ENCODE assay signal across 20 cellular contexts in genomic region chr4:153209410-153209809, GRCh38. TPM values are rescaled to one million over a fixed set of nuclear protein-coding genes. Genes with fewer than 3 reads are reported as not detected.
DNase-seq lines count a peak whose midpoint lies in the region; ATAC-seq, FAIRE-seq and TF ChIP-seq lines count a peak whose summit lies in the region.
"Had no signal": no experiment of that assay in that cellular context is flagged by ENCODE, and none has a peak within 500 bp of the region (broad histone marks: within the 10 kb centered on the region; RNA-seq: fewer than 3 reads in every experiment).

No MANE protein-coding gene starts in this region.

- no peaks in the 10 kb centered on the region for H3K9me3 Mint-ChIP-seq in endodermal cell
- H3K9me3 Mint-ChIP-seq in T-helper 2 cell treated with Interferon-gamma antibody and Interleukin-4, amounts not matched to agents 5 μg/mL and 100 μg/mL, for 36 hours = no peaks in the 10 kb centered on the region

- no peak for FAIRE-seq in HTR-8/SVneo (lab: Jason Lieb, UNC)

- H3K27me3 ChIP-seq in endodermal cell (ENCODE audit: control insufficient read depth, insufficient read depth, low read length, poor library complexity, severe bottlenecking) = no peaks in the 10 kb centered on the region
- H3K27me3 ChIP-seq: suprapubic skin had no signal

- TF ChIP-seq CTCF in endodermal cell (conservative IDR thresholded peaks at IDR 0.05) = no peak
- TF ChIP-seq CTCF in mucosa of descending colon (IDR thresholded peaks at IDR 0.05) = no peak

- H3K4me3 ChIP-seq in endodermal cell (ENCODE audit: low read length) = no peak overlapping the region
- no peak overlapping the region for H3K4me3 ChIP-seq in mucosa of descending colon
- H3K4me3 ChIP-seq: cardiac muscle cell, GM23248, suprapubic skin had no signal

- H3K36me3 Mint-ChIP-seq in endodermal cell (ENCODE audit: low read depth) = peaks cover 38% of the 10 kb centered on the region
- no peaks in the 10 kb centered on the region for H3K36me3 Mint-ChIP-seq in T-helper 2 cell treated with Interferon-gamma antibody and Interleukin-4, amounts not matched to agents 5 μg/mL and 100 μg/mL, for 36 hours (ENCODE audit: low read depth)

- H3K4me1 Mint-ChIP-seq in endodermal cell = peaks cover 47% of the 10 kb centered on the region
- H3K4me1 Mint-ChIP-seq in T-helper 2 cell treated with Interferon-gamma antibody and Interleukin-4, amounts not matched to agents 5 μg/mL and 100 μg/mL, for 36 hours (ENCODE audit: low read depth) = peaks cover 18% of the 10 kb centered on the region

- H3K27ac ChIP-seq in endodermal cell (ENCODE audit: low read depth, low read length) = peak overlapping the region; percentile 70
- H3K27ac ChIP-seq: cardiac muscle cell, GM23248, suprapubic skin, VCaP had no signal

- H3K9ac ChIP-seq in endodermal cell (ENCODE audit: extremely low read depth, low read length, poor library complexity, severe bottlenecking) = no peak overlapping the region
- H3K9ac ChIP-seq: GM23248 had no signal

- peaks cover 53% of the 10 kb centered on the region for H3K27me3 Mint-ChIP-seq in endodermal cell (ENCODE audit: insufficient read depth)
- peaks cover 21% of the 10 kb centered on the region for H3K27me3 Mint-ChIP-seq in T-helper 2 cell treated with Interferon-gamma antibody and Interleukin-4, amounts not matched to agents 5 μg/mL and 100 μg/mL, for 36 hours (ENCODE audit: low read depth)

- no peak overlapping the region for H3K4me3 Mint-ChIP-seq in endodermal cell
- H3K4me3 Mint-ChIP-seq in T-helper 2 cell treated with Interferon-gamma antibody and Interleukin-4, amounts not matched to agents 5 μg/mL and 100 μg/mL, for 36 hours = no peak overlapping the region

- intact Hi-C loops in mucosa of descending colon (cut with DNase I, micrococcal nuclease) = loop anchor here in 1 of 2 donors (5.0 to 10.0 kb wide), 2 partner anchors 38 to 55 kb away; no protein-coding TSS in a partner anchor

- WGBS in endodermal cell (ENCODE audit: insufficient coverage in 1 of 2, insufficient read length in 1 of 2), 2 experiments = 46 to 47% methylated on average over 5 of the region's 5 CpGs

- H3K36me3 ChIP-seq in endodermal cell (ENCODE audit: control insufficient read depth, insufficient read depth, low read length) = peaks cover 35% of the 10 kb centered on the region
- no peaks in the 10 kb centered on the region for H3K36me3 ChIP-seq in mucosa of descending colon (ENCODE audit: low read depth)
- H3K36me3 ChIP-seq: cardiac muscle cell, suprapubic skin had no signal

- peak; percentile 43 for DNase-seq in DMS79 (lab: John Stamatoyannopoulos, UW)
- peak; percentile 36 for DNase-seq in NCI-H2107 (lab: John Stamatoyannopoulos, UW)
- DNase-seq in endodermal cell = peak; percentile 65
- no peak for DNase-seq in mucosa of descending colon
- no peak for DNase-seq in stimulated activated naive CD4-positive, alpha-beta T cell (lab: John Stamatoyannopoulos, UW)
- DNase-seq in T-helper 2 cell treated with Interferon-gamma antibody and Interleukin-4, amounts not matched to agents 5 μg/mL and 100 μg/mL, for 36 hours (ENCODE audit: low spot score) = no peak
- DNase-seq in HTR-8/SVneo (ENCODE audit: insufficient read length, low spot score) = no peak
- DNase-seq: activated CD4-positive, alpha-beta T cell treated with anti-CD3 and anti-CD28 coated beads, Interleukin-2, amount 50 U/mL, for 4 hours; DND-41; erythroblast; foreskin melanocyte; GM23248; left cardiac atrium; NCI-H146; PC-3; retina had no signal

- peaks cover 10% of the 10 kb centered on the region for H3K4me1 ChIP-seq in endodermal cell (ENCODE audit: control insufficient read depth, insufficient read depth, low read length)
- H3K4me1 ChIP-seq in mucosa of descending colon (ENCODE audit: low read depth) = peaks cover 18% of the 10 kb centered on the region

- H3K9me3 ChIP-seq in endodermal cell (ENCODE audit: control insufficient read depth, low read length) = no peaks in the 10 kb centered on the region
- no peaks in the 10 kb centered on the region for H3K9me3 ChIP-seq in mucosa of descending colon
- H3K9me3 ChIP-seq: suprapubic skin had no signal

- H3K27ac Mint-ChIP-seq in endodermal cell = no peak overlapping the region
- H3K27ac Mint-ChIP-seq in T-helper 2 cell treated with Interferon-gamma antibody and Interleukin-4, amounts not matched to agents 5 μg/mL and 100 μg/mL, for 36 hours = no peak overlapping the region

- peak; percentile 53 for ATAC-seq in mucosa of descending colon
- no peak for ATAC-seq in GM21528 (IDR thresholded peaks at IDR 0.05; ENCODE audit: low FRiP score, unreplicated experiment)
- ATAC-seq: left cardiac atrium, PC-3 had no signal

RNA-seq across cellular contexts. Expression of gene TRIM2, which starts 5.2 kb away (rescaled TPM):
- total RNA-seq in endodermal cell (10 to 100 TPM; 31.8 to 56.1 TPM), mucosa of descending colon (100 to 1,000 TPM in 2 of 3 donors, 10 to 100 TPM in 1; 96.4 to 167 (median 154) TPM)
- polyA plus RNA-seq in endodermal cell (2013, experiment 1 of 2) = 83.8 TPM
- polyA plus RNA-seq in endodermal cell (2013, experiment 2 of 2) = 72.7 TPM

Comparison
In these comparisons a context has a peak if more than half of its experiments do, and no peak if none do; other contexts are left out.
1. DNase-seq: peak in DMS79 (single experiment), NCI-H2107 (single experiment) and endodermal cell (single experiment); none in mucosa of descending colon (0 of 3), stimulated activated naive CD4-positive, alpha-beta T cell (0 of 6), T-helper 2 cell treated with Interferon-gamma antibody and Interleukin-4, amounts not matched to agents 5 μg/mL and 100 μg/mL, for 36 hours (single experiment) and HTR-8/SVneo (single experiment).